In genomic region chr11:35466058-35466457, GRCh38 we compare ENCODE assay signal across 37 cellular contexts. TPM values are rescaled to one million over a fixed set of nuclear protein-coding genes. Genes with fewer than 3 reads are reported as not detected.
"Had no signal": no experiment of that assay in that cellular context is flagged by ENCODE, and none has a peak within 500 bp of the region (broad histone marks: within the 10 kb centered on the region; RNA-seq: fewer than 3 reads in every experiment).

No MANE protein-coding gene starts in this region.

- DNase-seq: Karpas-422, Kasumi-1, MG63, MM.1S, NCI-H1048, NCI-H1092, NCI-H1092 treated with DMSO at 0.1 percent for 48 hours, NCI-H1105, NCI-H1105 treated with DMSO at 0.1 percent for 48 hours, NCI-H1417, NCI-H1417 treated with DMSO at 0.1 percent for 48 hours, NCI-H1436, NCI-H1436 treated with DMSO at 0.1 percent for 48 hours, NCI-H146, NCI-H1694, NCI-H1694 treated with DMSO at 0.1 percent for 48 hours, NCI-H187, NCI-H187 treated with DMSO at 0.1 percent for 48 hours, NCI-H1930, NCI-H2029, NCI-H2029 treated with DMSO at 0.1 percent for 48 hours, NCI-H2081, NCI-H2081 treated with DMSO at 0.1 percent for 48 hours, NCI-H2107, NCI-H2171, NCI-H2171 treated with DMSO at 0.1 percent for 48 hours, NCI-H2227 treated with DMSO at 0.1 percent for 48 hours, NCI-H226, NCI-H345, NCI-H446, NCI-H446 treated with DMSO at 0.1 percent for 48 hours, NCI-H510A, NCI-H510A treated with DMSO at 0.1 percent for 48 hours, NCI-H524 had no signal

- H3K4me3 ChIP-seq: MG63 had no signal

- H3K36me3 ChIP-seq: MG63 had no signal

- H3K9me3 ChIP-seq: MG63 had no signal

- H3K27me3 ChIP-seq: MG63 had no signal

RNA-seq across cellular contexts. Expression of gene SLC1A2, which starts 46.7 kb away (rescaled TPM):
- total RNA-seq: MCF 10A, NCI-H460 had no signal

RNA-seq across cellular contexts. Expression of gene PAMR1, which starts 59.4 kb away (rescaled TPM):
- total RNA-seq: M059J, NCI-H460 had no signal
